ENCODE assay signal across 23 cellular contexts in genomic region chr4:508675-509373, GRCh38. TPM values are rescaled to one million over a fixed set of nuclear protein-coding genes. Genes with fewer than 3 reads are reported as not detected.
DNase-seq lines count a peak whose midpoint lies in the region; ATAC-seq and TF ChIP-seq lines count a peak whose summit lies in the region.
"Had no signal": no experiment of that assay in that cellular context is flagged by ENCODE, and none has a peak within 500 bp of the region (broad histone marks: within the 10 kb centered on the region; RNA-seq: fewer than 3 reads in every experiment).

No MANE protein-coding gene starts in this region.

- no peaks in the 10 kb centered on the region for H3K9me3 ChIP-seq in right atrium auricular region
- H3K9me3 ChIP-seq in SK-N-MC (ENCODE audit: low read depth, low read length): no peaks in the 10 kb centered on the region
- H3K9me3 ChIP-seq: HAP-1, mucosa of descending colon, right lobe of liver, thyroid gland had no signal

- no peak for TF ChIP-seq POLR2A in GM18505 (IDR thresholded peaks at IDR 0.05; ENCODE audit: borderline replicate concordance, extremely low read depth, insufficient read depth, insufficient read length)

- POLR2A ChIA-PET in activated naive CD8-positive, alpha-beta T cell treated with anti-CD3 and anti-CD28 coated beads, Interleukin-2, amount 10 ng/mL, durations not matched to agents 7 days and 5 days (lab: Charles Lee): no interaction called here

- H3K4me1 Mint-ChIP-seq in activated naive CD8-positive, alpha-beta T cell treated with anti-CD3 and anti-CD28 coated beads, Interleukin-2, amount 10 ng/mL, durations not matched to agents 7 days and 5 days: peaks cover 18% of the 10 kb centered on the region
- H3K4me1 Mint-ChIP-seq: endodermal cell had no signal

- H3K4me1 ChIP-seq in right atrium auricular region: no peaks in the 10 kb centered on the region
- H3K4me1 ChIP-seq: HAP-1, right lobe of liver had no signal

- H3K27me3 ChIP-seq in right atrium auricular region: no peaks in the 10 kb centered on the region
- H3K27me3 ChIP-seq: right lobe of liver, thyroid gland had no signal

- ATAC-seq in Right ventricle myocardium inferior (no peak), GM18505 (IDR thresholded peaks at IDR 0.05; ENCODE audit: unreplicated experiment) (no peak)
- peak; percentile 63 for ATAC-seq in activated naive CD8-positive, alpha-beta T cell treated with anti-CD3 and anti-CD28 coated beads, Interleukin-2, amount 10 ng/mL, durations not matched to agents 7 days and 5 days (ENCODE audit: low read depth)
- ATAC-seq: HepG2, mucosa of descending colon, right lobe of liver had no signal

- peaks cover 54% of the 10 kb centered on the region for H3K36me3 ChIP-seq in right atrium auricular region
- H3K36me3 ChIP-seq in SK-N-MC (ENCODE audit: insufficient read depth, low read length): peaks cover 63% of the 10 kb centered on the region

- H3K27ac ChIP-seq in right atrium auricular region (no peak overlapping the region), SK-N-MC (peak overlapping the region; percentile 86)
- H3K27ac ChIP-seq: coronary artery, right lobe of liver, thyroid gland, WERI-Rb-1 had no signal

- no peaks in the 10 kb centered on the region for H3K27me3 Mint-ChIP-seq in activated naive CD8-positive, alpha-beta T cell treated with anti-CD3 and anti-CD28 coated beads, Interleukin-2, amount 10 ng/mL, durations not matched to agents 7 days and 5 days
- H3K27me3 Mint-ChIP-seq: stimulated activated naive CD8-positive, alpha-beta T cell treated with anti-CD3 and anti-CD28 coated beads, Interleukin-15, Interleukin-2, amounts not matched to agents 100 ng/mL and 50 ng/mL, for 24 hours had no signal

- peaks cover 84% of the 10 kb centered on the region for H3K36me3 Mint-ChIP-seq in activated naive CD8-positive, alpha-beta T cell treated with anti-CD3 and anti-CD28 coated beads, Interleukin-2, amount 10 ng/mL, durations not matched to agents 7 days and 5 days

- H3K9me3 Mint-ChIP-seq in activated naive CD8-positive, alpha-beta T cell treated with anti-CD3 and anti-CD28 coated beads, Interleukin-2, amount 10 ng/mL, durations not matched to agents 7 days and 5 days: peaks cover 28% of the 10 kb centered on the region
- H3K9me3 Mint-ChIP-seq: endodermal cell had no signal

- intact Hi-C loops in Right ventricle myocardium inferior (cut with DNase I): no loop called here

- peak; percentile 4 for DNase-seq in Right ventricle myocardium inferior (ENCODE audit: missing footprints)
- no peak for DNase-seq in right atrium auricular region (ENCODE audit: low spot score)
- DNase-seq in SK-N-MC (ENCODE audit: low read depth, low spot score): no peak
- no peak for DNase-seq in activated naive CD8-positive, alpha-beta T cell treated with anti-CD3 and anti-CD28 coated beads, Interleukin-2, amount 10 ng/mL, durations not matched to agents 7 days and 5 days
- no peak for DNase-seq in nucleus accumbens (lab: John Stamatoyannopoulos, UW)
- DNase-seq in SIG-M5 treated with dmso at 0.1 percent for 504 hours (lab: John Stamatoyannopoulos, UW; ENCODE audit: unreplicated experiment): no peak
- DNase-seq: amygdala; endodermal cell; mucosa of descending colon; NCI-H1048; NCI-H187 treated with DMSO at 0.1 percent for 48 hours; NCI-H226; posterior cingulate gyrus; right lobe of liver; stimulated activated CD4-positive, alpha-beta T cell treated with anti-CD3 and anti-CD28 coated beads, Interleukin-12 subunit alpha, Interleukin-12 subunit beta, amount 100 ng/mL, for 4 hours; stimulated activated CD4-positive, alpha-beta T cell treated with anti-CD3 and anti-CD28 coated beads, Interleukin-4, amount 100 ng/mL, for 4 hours; thyroid gland; WERI-Rb-1 had no signal

- H3K4me3 Mint-ChIP-seq in activated naive CD8-positive, alpha-beta T cell treated with anti-CD3 and anti-CD28 coated beads, Interleukin-2, amount 10 ng/mL, durations not matched to agents 7 days and 5 days: peak overlapping the region; percentile 54
- H3K4me3 Mint-ChIP-seq: endodermal cell; stimulated activated naive CD8-positive, alpha-beta T cell treated with anti-CD3 and anti-CD28 coated beads, Interleukin-15, Interleukin-2, amounts not matched to agents 100 ng/mL and 50 ng/mL, for 24 hours had no signal

- no peak overlapping the region for H3K4me3 ChIP-seq in right atrium auricular region
- 0 out of 2 replicates have a peak overlapping the region, but pooled peaks have one; percentile 32 for H3K4me3 ChIP-seq in SK-N-MC
- H3K4me3 ChIP-seq: coronary artery, HAP-1, mucosa of descending colon, right lobe of liver, thyroid gland had no signal

- H3K9ac ChIP-seq in SK-N-MC (ENCODE audit: insufficient read length): peak overlapping the region; percentile 28

- H3K27ac Mint-ChIP-seq in activated naive CD8-positive, alpha-beta T cell treated with anti-CD3 and anti-CD28 coated beads, Interleukin-2, amount 10 ng/mL, durations not matched to agents 7 days and 5 days: peak overlapping the region; percentile 83
- H3K27ac Mint-ChIP-seq: endodermal cell; stimulated activated naive CD8-positive, alpha-beta T cell treated with anti-CD3 and anti-CD28 coated beads, Interleukin-15, Interleukin-2, amounts not matched to agents 100 ng/mL and 50 ng/mL, for 24 hours had no signal

- no peak for TF ChIP-seq CTCF in right atrium auricular region (IDR thresholded peaks at IDR 0.05)

RNA-seq across cellular contexts. Expression of gene PIGG, which starts 9.8 kb away (rescaled TPM):
- total RNA-seq in Right ventricle myocardium inferior: 15.2 TPM
- 10 to 100 TPM; 14.8 to 25.3 TPM for total RNA-seq in right atrium auricular region
- total RNA-seq in activated naive CD8-positive, alpha-beta T cell treated with anti-CD3 and anti-CD28 coated beads, Interleukin-2, amount 10 ng/mL, durations not matched to agents 7 days and 5 days: 10 to 100 TPM; 71.6 to 80.4 TPM

RNA-seq across cellular contexts. Expression of gene ZNF721, which starts 9.9 kb away (rescaled TPM):
- total RNA-seq in Right ventricle myocardium inferior (13.1 TPM), right atrium auricular region (1 to 10 TPM; 7.3 to 8.2 TPM)
- 10 to 100 TPM; 46.4 to 49.7 TPM for total RNA-seq in activated naive CD8-positive, alpha-beta T cell treated with anti-CD3 and anti-CD28 coated beads, Interleukin-2, amount 10 ng/mL, durations not matched to agents 7 days and 5 days
